In the genomic region with DNA sequence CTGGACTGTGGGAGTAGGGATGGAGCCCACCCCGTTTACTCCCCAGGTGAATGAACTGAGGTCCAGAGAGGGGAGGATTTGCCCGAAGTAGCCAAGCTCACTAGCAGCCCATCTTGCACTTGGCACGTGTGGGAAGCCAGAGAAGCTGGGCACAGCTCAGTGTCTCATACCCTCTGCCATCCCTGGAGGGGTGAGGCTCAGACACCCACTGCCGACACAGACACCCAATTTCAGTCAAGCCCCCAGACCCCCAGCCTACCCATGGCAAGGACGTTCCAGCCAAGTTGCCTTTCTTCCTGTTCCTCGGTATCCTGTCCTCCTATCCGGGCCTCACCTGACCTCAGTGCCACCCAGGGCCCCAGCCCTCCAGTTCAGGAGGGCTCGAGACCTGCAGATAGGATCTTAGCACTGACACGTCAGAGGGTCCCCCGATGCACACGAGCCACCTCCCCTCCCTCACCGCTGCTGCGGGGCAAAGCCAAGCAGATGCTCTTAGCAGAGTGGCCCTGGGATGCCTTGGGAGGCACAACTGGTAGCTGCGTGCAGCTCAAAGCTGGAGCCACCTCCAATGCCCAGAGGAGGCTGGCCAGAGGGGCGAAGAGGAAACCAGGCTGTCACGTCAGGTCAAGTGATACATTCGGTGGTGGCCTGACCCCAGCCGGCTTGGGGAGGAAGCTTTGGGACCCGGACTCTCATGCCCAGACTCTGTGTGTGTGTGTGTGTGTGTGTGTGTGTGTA, we compare ENCODE assay signal across 17 cellular contexts.
A peak's percentile ranks its signal among the peaks of the same experiment; 100 is the strongest.
DNase-seq lines count a peak whose midpoint lies in the region; ATAC-seq, FAIRE-seq and TF ChIP-seq lines count a peak whose summit lies in the region.
"Had no signal": no experiment of that assay in that cellular context is flagged by ENCODE, and none has a peak within 500 bp of the region (broad histone marks: within the 10 kb centered on the region; RNA-seq: fewer than 3 reads in every experiment).

No MANE protein-coding gene starts in this region.

- ATAC-seq in A549 = no peak
- ATAC-seq in psoas muscle = no peak

- TF ChIP-seq CTCF in A549 (IDR thresholded peaks at IDR 0.05) (no peak), CD14-positive monocyte (IDR thresholded peaks at IDR 0.05) (no peak), chondrocyte (IDR thresholded peaks at IDR 0.05) (no peak), psoas muscle (IDR thresholded peaks at IDR 0.05) (no peak)

- no peak overlapping the region for H2BK120ac ChIP-seq in neuronal stem cell (ENCODE audit: low read depth, low read length)

- H3K18ac ChIP-seq in neuronal stem cell (ENCODE audit: low read length) = peak overlapping the region; percentile 52

- peaks cover 6 to 22% (median 6%) of the 10 kb centered on the region in 3 donors for H3K27me3 Mint-ChIP-seq in CD14-positive monocyte (ENCODE audit: low read depth in 3 of 3)
- H3K27me3 Mint-ChIP-seq in chondrocyte (ENCODE audit: low read depth) = peaks cover 39% of the 10 kb centered on the region

- H3K9me3 ChIP-seq in A549 = no peaks in the 10 kb centered on the region
- H3K9me3 ChIP-seq in neuronal stem cell (replicated peaks in 1 of 2; ENCODE audit: control insufficient read depth in 2 of 2, insufficient read depth in 1 of 2, low read depth in 1 of 2, low read length in 2 of 2) = no peaks in the 10 kb centered on the region
- no peaks in the 10 kb centered on the region for H3K9me3 ChIP-seq in HAP-1
- H3K9me3 ChIP-seq in psoas muscle = no peaks in the 10 kb centered on the region

- CTCF ChIA-PET in A549 (lab: Yijun Ruan, JAX) = interaction anchor here (1.4 kb wide), 1 partner anchor 18 kb away, joined by 3 read pairs; no protein-coding TSS in a partner anchor

- DNase-seq in A549 (ENCODE audit: low read depth in 1 of 2, low spot score in 1 of 2) = no peak
- no peak for DNase-seq in CD14-positive monocyte (ENCODE audit: low spot score)
- DNase-seq in chondrocyte (ENCODE audit: low spot score) = peak; percentile 77
- DNase-seq in neuronal stem cell (ENCODE audit: low spot score) = no peak
- DNase-seq in HAP-1 (ENCODE audit: low spot score in 2 of 2) = no peak
- no peak for DNase-seq in activated T-cell treated with anti-CD3 and anti-CD28 coated beads, Interleukin-2, amount 50 U/mL, for 1 hour
- DNase-seq in psoas muscle = no peak
- DNase-seq: ACHN, DND-41, GF-D8, HFFc6, NCI-H1694, NCI-H82, SIG-M5 had no signal

- H3K27me3 ChIP-seq in neuronal stem cell (ENCODE audit: control insufficient read depth in 3 of 3, insufficient read depth in 3 of 3, low read depth in 1 of 3, low read length in 3 of 3) (peaks cover 0 to 26% (median 0%) of the 10 kb centered on the region in 3 experiments), HAP-1 (ENCODE audit: low read depth) (no peaks in the 10 kb centered on the region; the same call in 1 of the 2 replicates), psoas muscle (ENCODE audit: insufficient read depth in 3 of 3, low read length in 2 of 3) (peaks cover 0 to 11% (median 0%) of the 10 kb centered on the region in 3 donors)

- POLR2A ChIA-PET in A549 (lab: Yijun Ruan, JAX) = interaction anchor here (1.7 to 1.9 kb wide), 2 partner anchors 90 kb away, joined by 3 to 18 read pairs; a partner anchor contains a TSS

- no peak overlapping the region for H3K9ac ChIP-seq in neuronal stem cell (ENCODE audit: low read depth, low read length, poor library complexity)

- H3K14ac ChIP-seq in neuronal stem cell (ENCODE audit: low read length) = no peak overlapping the region

- H3K9me3 Mint-ChIP-seq in CD14-positive monocyte (peaks cover 0 to 5% (median 0%) of the 10 kb centered on the region in 7 donors), chondrocyte (ENCODE audit: low read depth) (no peaks in the 10 kb centered on the region)
- H3K9me3 Mint-ChIP-seq: CD8-positive, alpha-beta memory T cell; GM23338; HFFc6 had no signal

- intact Hi-C loops in CD14-positive monocyte (cut with micrococcal nuclease) = loop anchor here (2.0 to 10.0 kb wide), 3 partner anchors 25 to 87 kb away; a partner anchor contains a TSS
- intact Hi-C loops in psoas muscle (cut with DNase I) = no loop called here

- H3K4me3 ChIP-seq in A549 = no peak overlapping the region
- no peak overlapping the region for H3K4me3 ChIP-seq in neuronal stem cell (ENCODE audit: low read length in 2 of 2)
- no peak overlapping the region for H3K4me3 ChIP-seq in HAP-1
- no peak overlapping the region for H3K4me3 ChIP-seq in psoas muscle
- H3K4me3 ChIP-seq: GM23338 had no signal

- H3K27ac ChIP-seq in A549 (no peak overlapping the region), neuronal stem cell (replicated peaks; ENCODE audit: low read length) (no peak overlapping the region), psoas muscle (no peak overlapping the region)
- H3K27ac ChIP-seq: HL-60 had no signal

- no peak overlapping the region for H2AFZ ChIP-seq in neuronal stem cell (ENCODE audit: low read length)
- H2AFZ ChIP-seq: GM23338 had no signal

- H4K8ac ChIP-seq in neuronal stem cell (ENCODE audit: low read depth, low read length) = no peak overlapping the region

- WGBS in A549 (ENCODE audit: missing lambda C conversion rate) = 56% methylated on average over 18 of the region's 19 CpGs
- WGBS in neuronal stem cell (ENCODE audit: extremely low coverage in 2 of 2, insufficient read length in 2 of 2, insufficient replicate concordance in 1 of 2), 2 donors = no CpG with 5 or more reads among the region's 19 CpGs
- WGBS in psoas muscle, 3 donors = 90 to 94% (median 90%) methylated on average over 19 of the region's 19 CpGs

- no peak for FAIRE-seq in A549 (lab: Jason Lieb, UNC)

- no peak overlapping the region for H3K4me2 ChIP-seq in A549
- no peak overlapping the region for H3K4me2 ChIP-seq in neuronal stem cell (ENCODE audit: insufficient read depth, low read length, poor library complexity, severe bottlenecking)
- H3K4me2 ChIP-seq: GM23338 had no signal

- H2BK15ac ChIP-seq in neuronal stem cell (ENCODE audit: low read length) = peak overlapping the region; percentile 83

- H3K4me1 ChIP-seq in A549 = no peaks in the 10 kb centered on the region
- H3K4me1 ChIP-seq in neuronal stem cell (ENCODE audit: control insufficient read depth in 2 of 2, insufficient read depth in 1 of 2, low read depth in 1 of 2, low read length in 2 of 2) = peaks cover 2 to 9% of the 10 kb centered on the region in 2 donors
- no peaks in the 10 kb centered on the region for H3K4me1 ChIP-seq in HAP-1
- H3K4me1 ChIP-seq in psoas muscle = peaks cover 7% of the 10 kb centered on the region

- H2BK12ac ChIP-seq in neuronal stem cell (ENCODE audit: low read length) = peak overlapping the region; percentile 30

- H3K4me1 Mint-ChIP-seq in CD14-positive monocyte = peaks cover 73% of the 10 kb centered on the region
- H3K4me1 Mint-ChIP-seq in chondrocyte (ENCODE audit: low read depth) = peaks cover 8% of the 10 kb centered on the region

- H3K36me3 ChIP-seq in neuronal stem cell (replicated peaks in 1 of 2; ENCODE audit: control insufficient read depth in 2 of 2, insufficient read depth in 2 of 2, low read length in 2 of 2) = peaks cover 0 to 2% of the 10 kb centered on the region in 2 donors
- no peaks in the 10 kb centered on the region for H3K36me3 ChIP-seq in HAP-1 (replicated peaks)
- no peaks in the 10 kb centered on the region for H3K36me3 ChIP-seq in psoas muscle (ENCODE audit: insufficient read depth in 1 of 2, low read depth in 1 of 2)

- peak overlapping the region; percentile 79 for H4K91ac ChIP-seq in neuronal stem cell (ENCODE audit: low read depth, low read length, poor library complexity)

- H3K79me1 ChIP-seq in neuronal stem cell (ENCODE audit: low read depth, low read length) = no peaks in the 10 kb centered on the region

- H2AK5ac ChIP-seq in neuronal stem cell (ENCODE audit: low read depth, low read length) = peak overlapping the region; percentile 85

- 0 out of 2 replicates have a peak, but pooled peaks have one; percentile 5 for TF ChIP-seq POLR2A in A549 (IDR thresholded peaks at IDR 0.05; ENCODE audit: low read length)

- peak overlapping the region; percentile 25 for H3K23ac ChIP-seq in neuronal stem cell (ENCODE audit: low read depth, low read length, poor library complexity)

- peak overlapping the region in 5 of 7 donors; percentile 25 to 92 (median 58) for H3K27ac Mint-ChIP-seq in CD14-positive monocyte
- no peak overlapping the region for H3K27ac Mint-ChIP-seq in chondrocyte (ENCODE audit: unreplicated experiment)
- H3K27ac Mint-ChIP-seq: GM23338, HFFc6 had no signal

- H3K36me3 Mint-ChIP-seq in CD14-positive monocyte = no peaks in the 10 kb centered on the region
- H3K36me3 Mint-ChIP-seq in chondrocyte (ENCODE audit: low read depth) = no peaks in the 10 kb centered on the region
- H3K36me3 Mint-ChIP-seq: CD8-positive, alpha-beta memory T cell had no signal

- in situ Hi-C loops in HAP-1 (cut with MboI; ENCODE audit: low sequenced_read_pairs) = no loop called here

- H2BK5ac ChIP-seq in neuronal stem cell (ENCODE audit: low read length) = peak overlapping the region; percentile 31

- no peak for TF ChIP-seq RAD21 in A549 (conservative IDR thresholded peaks at IDR 0.05 in 1 of 2, IDR thresholded peaks at IDR 0.05 in 1 of 2)

- H3K4me3 Mint-ChIP-seq in CD14-positive monocyte (peak overlapping the region in 1 of 2 donors; percentile 11), chondrocyte (ENCODE audit: unreplicated experiment) (no peak overlapping the region)
- H3K4me3 Mint-ChIP-seq: GM23338, HFFc6 had no signal

- TF ChIP-seq EP300 in A549 (IDR thresholded peaks at IDR 0.05) = no peak

- peak overlapping the region; percentile 15 for H3K4ac ChIP-seq in neuronal stem cell (ENCODE audit: low read length)

TF ChIP-seq in A549, 52 proteins besides CTCF, POLR2A, EP300 and RAD21:
- TF ChIP-seq ZFP36 (IDR thresholded peaks at IDR 0.05; ENCODE audit: borderline replicate concordance, partially characterized antibody) (no peak), FOXS1 (CRISPR knock-in tag; IDR thresholded peaks at IDR 0.05) (no peak), NFE2L2 (conservative IDR thresholded peaks at IDR 0.05; ENCODE audit: low read length) (no peak), CBX8 (IDR thresholded peaks at IDR 0.05) (no peak), POLR2AphosphoS2 (conservative IDR thresholded peaks at IDR 0.05; ENCODE audit: low read length) (no peak), GATA3 (IDR thresholded peaks at IDR 0.05; ENCODE audit: borderline replicate concordance) (no peak)
- TF ChIP-seq, protein P1, sequence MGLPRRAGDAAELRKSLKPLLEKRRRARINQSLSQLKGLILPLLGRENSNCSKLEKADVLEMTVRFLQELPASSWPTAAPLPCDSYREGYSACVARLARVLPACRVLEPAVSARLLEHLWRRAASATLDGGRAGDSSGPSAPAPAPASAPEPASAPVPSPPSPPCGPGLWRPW (IDR thresholded peaks at IDR 0.05) = no peak
TF ChIP-seq in A549: peak in this region for 0.

Comparison
In these comparisons a context has a peak if more than half of its experiments do, and no peak if none do; other contexts are left out.
1. intact Hi-C loops: an anchor here in CD14-positive monocyte (2.0 to 10.0 kb wide); none called in psoas muscle.